Comparison of ENCODE assay signal across 12 cellular contexts in the genomic region with DNA sequence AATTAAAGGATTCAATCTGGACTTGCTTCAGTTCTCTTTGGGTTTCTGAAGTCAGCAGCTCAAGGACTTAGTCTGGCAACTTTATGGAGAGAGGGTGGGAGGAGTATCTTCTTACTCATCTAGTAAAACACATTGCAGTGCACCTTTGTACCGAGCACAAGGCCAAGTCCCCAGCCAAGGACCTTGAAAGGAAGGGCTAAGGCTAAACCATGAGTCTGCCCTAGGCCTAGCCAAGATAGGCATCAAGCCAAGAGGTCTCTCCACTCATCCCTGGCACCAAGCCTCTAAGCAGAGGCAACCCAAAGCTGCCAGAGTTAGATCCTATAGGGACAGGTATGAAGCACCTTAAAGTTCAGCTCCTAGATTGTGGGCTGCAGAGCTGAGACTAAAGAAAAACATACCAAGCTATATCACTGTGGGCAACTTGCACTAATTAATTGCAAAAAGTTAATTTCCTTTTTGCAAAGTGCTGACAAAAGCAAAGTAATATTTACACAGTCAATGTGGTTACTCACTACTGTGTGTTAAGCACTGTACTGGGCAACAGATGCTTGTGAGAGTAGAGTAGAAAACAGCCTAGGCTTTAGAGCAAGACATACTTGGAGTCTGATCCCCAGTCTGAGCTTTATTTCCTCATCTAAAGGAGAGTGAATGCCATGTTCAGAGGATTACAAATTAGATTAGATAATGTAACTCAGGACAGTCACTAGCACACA. TPM values are rescaled to one million over a fixed set of nuclear protein-coding genes. Genes with fewer than 3 reads are reported as not detected.
DNase-seq lines count a peak whose midpoint lies in the region; ATAC-seq and TF ChIP-seq lines count a peak whose summit lies in the region.
"Had no signal": no experiment of that assay in that cellular context is flagged by ENCODE, and none has a peak within 500 bp of the region (broad histone marks: within the 10 kb centered on the region; RNA-seq: fewer than 3 reads in every experiment).

No MANE protein-coding gene starts in this region.

- no TSS peak for BruUV-seq in HCT116 (replicated peaks; lab: Mats Ljungman, UMichigan)
- BruUV-seq in PC-9 (replicated peaks; lab: Mats Ljungman, UMichigan): no TSS peak

- TF ChIP-seq CTCF in HCT116 (IDR thresholded peaks at IDR 0.05 in 2 of 3, conservative IDR thresholded peaks at IDR 0.05 in 1 of 3; ENCODE audit: borderline replicate concordance in 1 of 3, insufficient read depth in 1 of 3, low read depth in 2 of 3, low read length in 2 of 3) (no peak), mucosa of descending colon (IDR thresholded peaks at IDR 0.05) (no peak), PC-9 (conservative IDR thresholded peaks at IDR 0.05) (no peak)

- H3K4me3 ChIP-seq in CD4-positive, alpha-beta memory T cell (ENCODE audit: low read length in 2 of 2): no peak overlapping the region
- H3K4me3 ChIP-seq in HCT116 (replicated peaks in 1 of 2; ENCODE audit: low read depth in 1 of 2, low read length in 2 of 2): no peak overlapping the region
- no peak overlapping the region for H3K4me3 ChIP-seq in mucosa of descending colon
- no peak overlapping the region for H3K4me3 ChIP-seq in PC-9
- H3K4me3 ChIP-seq: gastroesophageal sphincter, spleen had no signal

- no peaks in the 10 kb centered on the region for H3K27me3 ChIP-seq in CD4-positive, alpha-beta memory T cell (ENCODE audit: insufficient read depth, low read length)
- no peaks in the 10 kb centered on the region for H3K27me3 ChIP-seq in HCT116 (ENCODE audit: insufficient read depth, low read length)
- no peaks in the 10 kb centered on the region for H3K27me3 ChIP-seq in PC-9 (ENCODE audit: insufficient read depth, low read depth)
- H3K27me3 ChIP-seq: gastroesophageal sphincter, spleen had no signal

- POLR2A ChIA-PET in CD4-positive, alpha-beta memory T cell (lab: Charles Lee; ENCODE audit: partially characterized antibody): interaction anchor here (1.2 kb wide), 1 partner anchor 109 kb away, joined by 3 read pairs; a partner anchor contains a TSS
- POLR2A ChIA-PET in HCT116 (lab: Charles Lee) (interaction anchor here (1.2 kb wide), 1 partner anchor 81 kb away, joined by 3 read pairs; no protein-coding TSS in a partner anchor), PC-9 (lab: Charles Lee; ENCODE audit: unreplicated experiment) (interaction anchor here (0.5 to 0.6 kb wide), 2 partner anchors 70 to 105 kb away, joined by 3 read pairs; no protein-coding TSS in a partner anchor)
- POLR2A ChIA-PET in activated CD4-positive, alpha-beta memory T cell treated with anti-CD3 and anti-CD28 coated beads, Interleukin-2, amount 10 ng/mL, durations not matched to agents 7 days and 5 days (lab: Charles Lee): interaction anchor here (1.5 kb wide), 1 partner anchor 9 kb away, joined by 6 read pairs; no protein-coding TSS in a partner anchor

- no peak for DNase-seq in CD4-positive, alpha-beta memory T cell
- DNase-seq in HCT116 (ENCODE audit: low read depth, low spot score) (no peak), mucosa of descending colon (peak in 2 of 3 donors; percentile 46 to 51), nucleus accumbens (lab: John Stamatoyannopoulos, UW) (no peak), PC-9 (no peak), GDM1 (lab: John Stamatoyannopoulos, UW) (no peak)
- DNase-seq in activated CD4-positive, alpha-beta memory T cell treated with anti-CD3 and anti-CD28 coated beads, Interleukin-2, amount 10 ng/mL, durations not matched to agents 7 days and 5 days: no peak
- DNase-seq: cortex of kidney, DMS53, spleen had no signal

- peaks cover 18 to 44% of the 10 kb centered on the region in 2 donors for H3K36me3 Mint-ChIP-seq in CD4-positive, alpha-beta memory T cell
- peaks cover 25% of the 10 kb centered on the region for H3K36me3 Mint-ChIP-seq in activated CD4-positive, alpha-beta memory T cell treated with anti-CD3 and anti-CD28 coated beads, Interleukin-2, amount 10 ng/mL, durations not matched to agents 7 days and 5 days (ENCODE audit: low read depth)

- 0 out of 2 replicates have a peak, but pooled peaks have one; percentile 16 for ATAC-seq in HCT116
- ATAC-seq in mucosa of descending colon: peak; percentile 94
- no peak for ATAC-seq in HG03460 (IDR thresholded peaks at IDR 0.05; ENCODE audit: unreplicated experiment)
- ATAC-seq: gastroesophageal sphincter had no signal

- peaks cover 24% of the 10 kb centered on the region for H3K36me3 ChIP-seq in CD4-positive, alpha-beta memory T cell (ENCODE audit: insufficient read depth, low read length)
- H3K36me3 ChIP-seq in HCT116 (ENCODE audit: control insufficient read depth in 1 of 2, insufficient read depth in 2 of 2, low read length in 2 of 2) (peaks cover 14 to 19% of the 10 kb centered on the region in 2 experiments; a peak in 3 of 4 replicates), mucosa of descending colon (ENCODE audit: low read depth) (no peaks in the 10 kb centered on the region), PC-9 (ENCODE audit: low read depth) (peaks cover 28% of the 10 kb centered on the region)

- H4K20me1 ChIP-seq in HCT116 (ENCODE audit: insufficient read depth): no peaks in the 10 kb centered on the region
- peaks cover 8% of the 10 kb centered on the region; the same call in 1 of the 2 replicates for H4K20me1 ChIP-seq in PC-9 (ENCODE audit: insufficient read depth)

- peaks cover 1% of the 10 kb centered on the region for H3K4me1 ChIP-seq in CD4-positive, alpha-beta memory T cell (ENCODE audit: insufficient read depth, low read length)
- H3K4me1 ChIP-seq in HCT116 (ENCODE audit: control insufficient read depth in 1 of 2, insufficient read depth in 2 of 2, low read length in 2 of 2): peaks cover 0 to 10% of the 10 kb centered on the region in 2 experiments; a peak in 2 of 4 replicates
- no peaks in the 10 kb centered on the region for H3K4me1 ChIP-seq in mucosa of descending colon (ENCODE audit: low read depth)
- 0 out of 2 replicates have a peak, but pooled peaks cover 5% of the 10 kb centered on the region for H3K4me1 ChIP-seq in PC-9 (replicated peaks; ENCODE audit: insufficient read depth)

- peaks cover 1 to 9% (median 4%) of the 10 kb centered on the region in 4 donors for H3K4me1 Mint-ChIP-seq in CD4-positive, alpha-beta memory T cell
- H3K4me1 Mint-ChIP-seq in activated CD4-positive, alpha-beta memory T cell treated with anti-CD3 and anti-CD28 coated beads, Interleukin-2, amount 10 ng/mL, durations not matched to agents 7 days and 5 days: peaks cover 4% of the 10 kb centered on the region

- TF ChIP-seq RAD21 in HCT116 (IDR thresholded peaks at IDR 0.05; ENCODE audit: low read depth): no peak

- H3K4me3 Mint-ChIP-seq in CD4-positive, alpha-beta memory T cell: no peak overlapping the region
- no peak overlapping the region for H3K4me3 Mint-ChIP-seq in activated CD4-positive, alpha-beta memory T cell treated with anti-CD3 and anti-CD28 coated beads, Interleukin-2, amount 10 ng/mL, durations not matched to agents 7 days and 5 days

- TF ChIP-seq POLR2A in HCT116 (IDR thresholded peaks at IDR 0.05; ENCODE audit: borderline replicate concordance, extremely low read depth, insufficient read depth, insufficient read length): no peak

- H3K9me2 ChIP-seq in HCT116 (ENCODE audit: insufficient read depth) (no peaks in the 10 kb centered on the region), PC-9 (ENCODE audit: insufficient read depth) (no peaks in the 10 kb centered on the region)

- H3K27ac Mint-ChIP-seq in CD4-positive, alpha-beta memory T cell: peak overlapping the region in 5 of 7 donors; percentile 5 to 76 (median 19)
- peak overlapping the region; percentile 22 for H3K27ac Mint-ChIP-seq in activated CD4-positive, alpha-beta memory T cell treated with anti-CD3 and anti-CD28 coated beads, Interleukin-2, amount 10 ng/mL, durations not matched to agents 7 days and 5 days

- RAD21 ChIA-PET in HCT116 (lab: Charles Lee; ENCODE audit: low non-redundant PET in 1 of 2, low total read pairs in 2 of 2, uncharacterized antibody in 2 of 2, unreplicated experiment in 2 of 2): no interaction called here

- no peaks in the 10 kb centered on the region for H3K9me3 Mint-ChIP-seq in CD4-positive, alpha-beta memory T cell
- no peaks in the 10 kb centered on the region for H3K9me3 Mint-ChIP-seq in activated CD4-positive, alpha-beta memory T cell treated with anti-CD3 and anti-CD28 coated beads, Interleukin-2, amount 10 ng/mL, durations not matched to agents 7 days and 5 days

- no peaks in the 10 kb centered on the region for H3K27me3 Mint-ChIP-seq in CD4-positive, alpha-beta memory T cell
- no peaks in the 10 kb centered on the region for H3K27me3 Mint-ChIP-seq in activated CD4-positive, alpha-beta memory T cell treated with anti-CD3 and anti-CD28 coated beads, Interleukin-2, amount 10 ng/mL, durations not matched to agents 7 days and 5 days

- H3K79me2 ChIP-seq in HCT116 (ENCODE audit: insufficient read depth, low read length) (peaks cover 18% of the 10 kb centered on the region), PC-9 (ENCODE audit: low read depth) (peaks cover 13% of the 10 kb centered on the region)

- H2AFZ ChIP-seq in HCT116 (ENCODE audit: low read depth, low read length, poor library complexity, severe bottlenecking) (no peak overlapping the region), PC-9 (no peak overlapping the region)

- intact Hi-C loops in CD4-positive, alpha-beta memory T cell (cut with micrococcal nuclease): no loop called here
- intact Hi-C loops in HCT116 (cut with micrococcal nuclease): no loop called here
- intact Hi-C loops in mucosa of descending colon (cut with DNase I, micrococcal nuclease): no loop called here
- intact Hi-C loops in PC-9 (cut with micrococcal nuclease; ENCODE audit: unreplicated experiment): no loop called here

- H3K9me3 ChIP-seq in CD4-positive, alpha-beta memory T cell (ENCODE audit: control insufficient read depth in 1 of 2, low read length in 2 of 2): no peaks in the 10 kb centered on the region
- no peaks in the 10 kb centered on the region for H3K9me3 ChIP-seq in HCT116 (ENCODE audit: control insufficient read depth in 1 of 2, insufficient read depth in 1 of 2, low read depth in 1 of 2, low read length in 2 of 2)
- no peaks in the 10 kb centered on the region for H3K9me3 ChIP-seq in mucosa of descending colon
- no peaks in the 10 kb centered on the region for H3K9me3 ChIP-seq in PC-9 (ENCODE audit: insufficient read depth, low read depth)
- H3K9me3 ChIP-seq: gastroesophageal sphincter, spleen had no signal

- H3K9ac ChIP-seq in HCT116 (ENCODE audit: low read length): no peak overlapping the region

- H3K4me2 ChIP-seq in HCT116 (ENCODE audit: low read length): no peak overlapping the region
- H3K4me2 ChIP-seq in PC-9: no peak overlapping the region

- CTCF ChIA-PET in CD4-positive, alpha-beta memory T cell (lab: Charles Lee; ENCODE audit: partially characterized antibody): interaction anchor here (1.0 kb wide), 1 partner anchor 387 kb away, joined by 3 read pairs; no protein-coding TSS in a partner anchor
- CTCF ChIA-PET in HCT116 (lab: Charles Lee): no interaction called here
- CTCF ChIA-PET in activated CD4-positive, alpha-beta memory T cell treated with anti-CD3 and anti-CD28 coated beads, Interleukin-2, amount 10 ng/mL, durations not matched to agents 7 days and 5 days (lab: Charles Lee): no interaction called here
- CTCF ChIA-PET in PC-9 (lab: Charles Lee): interaction anchor here (0.6 kb wide), 1 partner anchor 582 kb away, joined by 6 read pairs; no protein-coding TSS in a partner anchor

- H3K27ac ChIP-seq in CD4-positive, alpha-beta memory T cell (ENCODE audit: low read depth, low read length): no peak overlapping the region
- H3K27ac ChIP-seq in HCT116 (ENCODE audit: low read depth, low read length) (no peak overlapping the region), PC-9 (no peak overlapping the region)
- H3K27ac ChIP-seq: gastroesophageal sphincter, spleen had no signal

- peaks cover 45% of the 10 kb centered on the region for H3F3A ChIP-seq in PC-9 (ENCODE audit: insufficient read depth, low read depth)

RNA-seq across cellular contexts. Expression of a gene that starts 7.3 kb away (rescaled TPM):
- 10 to 100 TPM; 59.0 to 61.4 TPM for total RNA-seq in CD4-positive, alpha-beta memory T cell
- 10 to 100 TPM; 56.8 to 57.4 TPM for polyA plus RNA-seq in CD4-positive, alpha-beta memory T cell
- total RNA-seq in HCT116 (2021; ENCODE audit: unreplicated experiment) (97.0 TPM), mucosa of descending colon (10 to 100 TPM; 55.7 to 76.3 (median 61.0) TPM), PC-9 (2021) (79.7 and 92.4 TPM in 2 replicates)
- polyA plus RNA-seq in HCT116 (2012): 107 and 111 TPM in 2 replicates
- 10 to 100 TPM; 49.8 to 51.5 TPM for total RNA-seq in activated CD4-positive, alpha-beta memory T cell treated with anti-CD3 and anti-CD28 coated beads, Interleukin-2, amount 10 ng/mL, durations not matched to agents 7 days and 5 days

RNA-seq across cellular contexts. Expression of a gene that starts 7.4 kb away (rescaled TPM):
- 10 to 100 TPM; 18.8 to 19.1 TPM for total RNA-seq in CD4-positive, alpha-beta memory T cell
- 10 to 100 TPM; 17.5 to 21.8 TPM for polyA plus RNA-seq in CD4-positive, alpha-beta memory T cell
- total RNA-seq in HCT116 (2021; ENCODE audit: unreplicated experiment) (15.5 TPM), mucosa of descending colon (10 to 100 TPM; 13.8 to 19.7 (median 14.8) TPM), PC-9 (2021) (30.0 and 30.7 TPM in 2 replicates)
- 13.2 and 15.7 TPM in 2 replicates for polyA plus RNA-seq in HCT116 (2012)
- total RNA-seq in activated CD4-positive, alpha-beta memory T cell treated with anti-CD3 and anti-CD28 coated beads, Interleukin-2, amount 10 ng/mL, durations not matched to agents 7 days and 5 days: 10 to 100 TPM; 21.6 TPM

Comparison
In these comparisons a context has a peak if more than half of its experiments do, and no peak if none do; other contexts are left out.
1. DNase-seq: peak in mucosa of descending colon (2 of 3); none in CD4-positive, alpha-beta memory T cell (0 of 5), HCT116 (single experiment), activated CD4-positive, alpha-beta memory T cell treated with anti-CD3 and anti-CD28 coated beads, Interleukin-2, amount 10 ng/mL, durations not matched to agents 7 days and 5 days (single experiment), nucleus accumbens (0 of 56), PC-9 (0 of 2) and GDM1 (single experiment).
2. CTCF ChIA-PET loops: an anchor here in CD4-positive, alpha-beta memory T cell (1.0 kb wide) and PC-9 (0.6 kb wide); none called in HCT116 and activated CD4-positive, alpha-beta memory T cell treated with anti-CD3 and anti-CD28 coated beads, Interleukin-2, amount 10 ng/mL, durations not matched to agents 7 days and 5 days.